In the genomic region with DNA sequence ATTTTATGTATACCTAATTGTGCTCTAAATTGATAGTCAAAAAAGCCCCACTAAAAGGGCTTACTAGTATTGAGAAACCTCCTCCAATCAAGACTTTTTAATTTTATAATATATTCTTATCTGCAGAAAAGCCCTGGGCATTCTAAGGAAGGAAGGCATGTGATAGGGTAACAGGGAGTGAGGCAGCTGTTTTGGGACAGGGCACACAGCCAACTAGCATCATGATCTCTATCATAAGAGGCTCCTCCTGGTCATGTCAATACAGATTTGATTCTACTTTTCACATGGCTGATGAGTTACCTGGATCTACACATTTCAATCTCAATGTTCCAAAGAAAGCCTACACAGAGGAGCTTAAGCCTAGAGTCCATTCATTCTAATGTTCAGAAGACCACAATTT, we compare ENCODE assay signal across 23 cellular contexts. TPM values are rescaled to one million over a fixed set of nuclear protein-coding genes. Genes with fewer than 3 reads are reported as not detected.
"Had no signal": no experiment of that assay in that cellular context is flagged by ENCODE, and none has a peak within 500 bp of the region (broad histone marks: within the 10 kb centered on the region; RNA-seq: fewer than 3 reads in every experiment).

No MANE protein-coding gene starts in this region.

- H3K9ac ChIP-seq: neural progenitor cell had no signal

- H3K79me2 ChIP-seq: hepatocyte had no signal

- H3K27me3 ChIP-seq: esophagus squamous epithelium, gastroesophageal sphincter, hepatocyte, neural progenitor cell, ovary, right atrium auricular region, sigmoid colon, suprapubic skin, thyroid gland, uterus had no signal

- H3K27ac ChIP-seq: epithelial cell of prostate, esophagus squamous epithelium, gastroesophageal sphincter, hepatocyte, left ventricle myocardium inferior, lower lobe of right lung, neural progenitor cell, ovary, right atrium auricular region, sigmoid colon, suprapubic skin, thyroid gland, uterus had no signal

- H3K9me3 ChIP-seq: esophagus squamous epithelium, ovary, sigmoid colon, thyroid gland, uterus had no signal

- H3K4me1 ChIP-seq: esophagus squamous epithelium, gastroesophageal sphincter, left ventricle myocardium inferior, lower lobe of right lung, right atrium auricular region, sigmoid colon, suprapubic skin, thyroid gland, uterus had no signal

- H3K4me2 ChIP-seq: hepatocyte, neural progenitor cell had no signal

- H3K36me3 ChIP-seq: neural progenitor cell, ovary, thyroid gland, uterus had no signal

- DNase-seq: effector memory CD8-positive, alpha-beta T cell; esophagus squamous epithelium; foreskin fibroblast; glutamatergic neuron; kidney; left cardiac atrium; left ventricle myocardium inferior; lower lobe of right lung; nucleus accumbens; ovary; sigmoid colon; small intestine; stimulated activated CD4-positive, alpha-beta T cell treated with anti-CD3 and anti-CD28 coated beads, Interleukin-12 subunit alpha, Interleukin-12 subunit beta, amount 100 ng/mL, for 4 hours; stimulated activated CD4-positive, alpha-beta T cell treated with anti-CD3 and anti-CD28 coated beads, Interleukin-2, amount 100 ng/mL, for 48 hours; stimulated activated naive CD4-positive, alpha-beta T cell treated with Interleukin-2 at 50 U/mL for 16 hours; thyroid gland; uterus had no signal

- H2AFZ ChIP-seq: hepatocyte, neural progenitor cell had no signal

- H3K4me3 ChIP-seq: esophagus squamous epithelium, gastroesophageal sphincter, hepatocyte, left ventricle myocardium inferior, lower lobe of right lung, neural progenitor cell, ovary, right atrium auricular region, sigmoid colon, suprapubic skin, thyroid gland, uterus had no signal

RNA-seq across cellular contexts. Expression of gene ADAM20, which starts 9.1 kb away (rescaled TPM):
- polyA plus RNA-seq: hepatocyte had no signal
